In genomic region chr3:37257581-37257980, GRCh38 we compare ENCODE assay signal across 23 cellular contexts.
"Had no signal": no experiment of that assay in that cellular context is flagged by ENCODE, and none has a peak within 500 bp of the region (broad histone marks: within the 10 kb centered on the region; RNA-seq: fewer than 3 reads in every experiment).

No MANE protein-coding gene starts in this region.

- ATAC-seq: esophagus mucosa; gastroesophageal sphincter; heart right ventricle; left ventricle myocardium superior; mucosa of descending colon; pancreas; sciatic nerve; stimulated activated naive B cell treated with anti-CD40 and anti-IgM and Interleukin-4, amounts not matched to agents 10 μg/mL and 1 μg/mL and 100 μg/mL, for 72 hours; upper lobe of right lung; WTC11 had no signal

- DNase-seq: activated CD4-positive, alpha-beta T cell treated with anti-CD3 and anti-CD28 coated beads for 48 hours; activated CD8-positive, alpha-beta memory T cell treated with anti-CD3 and anti-CD28 coated beads, Interleukin-2, amount 50 U/mL, for 4 hours; activated gamma-delta T cell; activated naive CD8-positive, alpha-beta T cell treated with anti-CD3 and anti-CD28 coated beads for 36 hours; activated T-cell treated with anti-CD3 and anti-CD28 coated beads, Interleukin-2, amount 50 U/mL, for 48 hours; amygdala; heart right ventricle; kidney glomerular epithelial cell; left ventricle myocardium superior; mesenchymal stem cell; mucosa of descending colon; naive B cell; pancreas; stimulated activated CD4-positive, alpha-beta T cell treated with anti-CD3 and anti-CD28 coated beads, Interleukin-4, amount 100 ng/mL, for 4 hours; stimulated activated naive B cell treated with anti-CD40 and anti-IgM and Interleukin-4, amounts not matched to agents 10 μg/mL and 1 μg/mL and 100 μg/mL, for 72 hours; upper lobe of right lung had no signal

- H3K9me3 Mint-ChIP-seq: activated naive CD8-positive, alpha-beta T cell treated with anti-CD3 and anti-CD28 coated beads for 36 hours; naive B cell; stimulated activated naive B cell treated with anti-CD40 and anti-IgM and Interleukin-4, amounts not matched to agents 10 μg/mL and 1 μg/mL and 100 μg/mL, for 72 hours; WTC11 had no signal

- H3K27ac ChIP-seq: gastroesophageal sphincter, neutrophil, pancreas, SK-N-MC, upper lobe of right lung had no signal

- H3K27me3 Mint-ChIP-seq: activated naive CD8-positive, alpha-beta T cell treated with anti-CD3 and anti-CD28 coated beads for 36 hours; naive B cell; stimulated activated naive B cell treated with anti-CD40 and anti-IgM and Interleukin-4, amounts not matched to agents 10 μg/mL and 1 μg/mL and 100 μg/mL, for 72 hours had no signal

- H3K4me1 ChIP-seq: pancreas had no signal

- H3K4me3 ChIP-seq: gastroesophageal sphincter, heart right ventricle, mucosa of descending colon, pancreas, SK-N-MC, smooth muscle cell, upper lobe of right lung had no signal

- H3K27ac Mint-ChIP-seq: activated naive CD8-positive, alpha-beta T cell treated with anti-CD3 and anti-CD28 coated beads for 36 hours; stimulated activated naive B cell treated with anti-CD40 and anti-IgM and Interleukin-4, amounts not matched to agents 10 μg/mL and 1 μg/mL and 100 μg/mL, for 72 hours; WTC11 had no signal

- H3K9me3 ChIP-seq: gastroesophageal sphincter, heart right ventricle, mucosa of descending colon, neutrophil, pancreas, upper lobe of right lung had no signal

- H3K4me1 Mint-ChIP-seq: WTC11 had no signal

- H3K4me3 Mint-ChIP-seq: activated naive CD8-positive, alpha-beta T cell treated with anti-CD3 and anti-CD28 coated beads for 36 hours; naive B cell; stimulated activated naive B cell treated with anti-CD40 and anti-IgM and Interleukin-4, amounts not matched to agents 10 μg/mL and 1 μg/mL and 100 μg/mL, for 72 hours; WTC11 had no signal

- H3K27me3 ChIP-seq: gastroesophageal sphincter, heart right ventricle, neutrophil, pancreas, upper lobe of right lung had no signal
